Comparison of ENCODE assay signal across 7 cellular contexts in genomic region chr3:150414273-150414672, GRCh38. TPM values are rescaled to one million over a fixed set of nuclear protein-coding genes. Genes with fewer than 3 reads are reported as not detected.
DNase-seq lines count a peak whose midpoint lies in the region; ATAC-seq and TF ChIP-seq lines count a peak whose summit lies in the region.

No MANE protein-coding gene starts in this region.

- ATAC-seq in RWPE2 (ENCODE audit: low read depth), result peak; percentile 40; the same call in 2 of the 3 replicates
- no peak for ATAC-seq in GM21723 (IDR thresholded peaks at IDR 0.05; ENCODE audit: unreplicated experiment)

- H3K36me3 ChIP-seq in RWPE2 (ENCODE audit: low read depth), result peaks cover 86% of the 10 kb centered on the region

- H3K9me3 ChIP-seq in RWPE2 (ENCODE audit: severe bottlenecking), result no peaks in the 10 kb centered on the region

- TF ChIP-seq CTCF in GM12865 (IDR thresholded peaks at IDR 0.05; ENCODE audit: insufficient read depth, low read depth, low read length, missing control alignments) (no peak), RWPE2 (IDR thresholded peaks at IDR 0.05; ENCODE audit: poor library complexity, severe bottlenecking) (no peak), osteocyte (IDR thresholded peaks at IDR 0.05) (no peak)

- peak overlapping the region; percentile 86 for H3K4me3 Mint-ChIP-seq in osteocyte (ENCODE audit: unreplicated experiment)

- no peaks in the 10 kb centered on the region for H3K9me3 Mint-ChIP-seq in osteocyte (ENCODE audit: unreplicated experiment)

- H3K27ac ChIP-seq in RWPE2 (ENCODE audit: poor library complexity, severe bottlenecking), result peak overlapping the region; percentile 93
- peak overlapping the region; percentile 99 for H3K27ac ChIP-seq in epithelial cell of prostate

- DNase-seq in GM12865 (ENCODE audit: low read depth) (no peak), RWPE2 (ENCODE audit: low spot score) (no peak), epithelial cell of prostate (ENCODE audit: low read depth, low spot score) (no peak), osteocyte (ENCODE audit: extremely low spot score, unreplicated experiment) (no peak), NAMALWA (ENCODE audit: low spot score) (no peak)
- no peak for DNase-seq in effector CD8-positive, alpha-beta T cell (lab: John Stamatoyannopoulos, UW)

- H3K27me3 Mint-ChIP-seq in osteocyte (ENCODE audit: unreplicated experiment), result no peaks in the 10 kb centered on the region

- H3K4me3 ChIP-seq in GM12865 (ENCODE audit: low read depth, low read length) (peak overlapping the region; percentile 65), RWPE2 (ENCODE audit: severe bottlenecking) (peak overlapping the region; percentile 91)

- peaks cover 47% of the 10 kb centered on the region for H3K4me1 ChIP-seq in RWPE2 (ENCODE audit: insufficient read depth, poor library complexity, severe bottlenecking)

- H3K36me3 Mint-ChIP-seq in osteocyte (ENCODE audit: unreplicated experiment), result peaks cover 51% of the 10 kb centered on the region

- peaks cover 56% of the 10 kb centered on the region for H3K4me1 Mint-ChIP-seq in osteocyte (ENCODE audit: unreplicated experiment)

- H3K27ac Mint-ChIP-seq in osteocyte (ENCODE audit: unreplicated experiment), result peak overlapping the region; percentile 58

- no peaks in the 10 kb centered on the region for H3K27me3 ChIP-seq in RWPE2 (ENCODE audit: insufficient read depth, poor library complexity, severe bottlenecking)

RNA-seq across cellular contexts. Expression of gene TSC22D2, which starts 6.2 kb away (rescaled TPM):
- total RNA-seq in osteocyte, result 51.3 and 51.5 TPM in 2 replicates
